In the genomic region with DNA sequence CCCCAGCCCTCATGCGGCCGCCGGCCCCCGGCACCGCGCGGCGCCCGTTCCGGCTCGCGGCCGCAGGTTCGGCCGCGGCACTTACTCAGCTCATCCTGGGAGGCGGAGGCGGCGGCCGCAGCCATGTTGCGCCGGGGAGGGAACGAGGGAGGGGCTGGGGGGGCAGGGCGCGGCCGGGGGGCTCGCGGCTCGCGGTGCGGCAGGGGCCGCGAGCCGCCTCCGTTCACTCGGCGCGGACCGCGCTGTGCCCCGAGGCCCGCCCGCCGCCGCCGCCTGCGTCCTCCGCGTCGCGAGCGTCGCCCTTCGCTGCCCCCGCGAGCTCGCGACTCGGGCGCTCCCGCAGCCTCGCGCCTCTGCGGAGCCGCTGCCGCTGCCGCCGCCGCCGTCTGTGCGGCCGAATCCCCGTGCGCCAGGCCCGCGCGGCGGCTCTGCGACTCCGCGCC, we compare ENCODE assay signal across 2 cellular contexts.
A peak's percentile ranks its signal among the peaks of the same experiment; 100 is the strongest.
TF ChIP-seq lines count a peak whose summit lies in the region.

No MANE protein-coding gene starts in this region.

TF ChIP-seq in GM12891, 5 proteins besides CTCF, POLR2A, EP300 and RAD21:
- no peak for TF ChIP-seq POLR2AphosphoS5 (IDR thresholded peaks at IDR 0.05; ENCODE audit: low read depth, low read length)
- TF ChIP-seq TAF1 (IDR thresholded peaks at IDR 0.05; ENCODE audit: low read depth, low read length): 0 out of 2 replicates have a peak, but pooled peaks have one; percentile 4
- TF ChIP-seq PAX5 (IDR thresholded peaks at IDR 0.05; ENCODE audit: insufficient read depth, low read length, severe bottlenecking): peak; percentile 4
- TF ChIP-seq POU2F2 (IDR thresholded peaks at IDR 0.05; ENCODE audit: low read depth, low read length): no peak

TF ChIP-seq in IMR-90, 13 proteins besides CTCF, POLR2A, EP300 and RAD21:
- no peak for TF ChIP-seq CEBPB (IDR thresholded peaks at IDR 0.05; ENCODE audit: low read depth, low read length)
- no peak for TF ChIP-seq NFE2L2 (IDR thresholded peaks at IDR 0.05; ENCODE audit: low read depth, low read length)
- TF ChIP-seq, protein P1, sequence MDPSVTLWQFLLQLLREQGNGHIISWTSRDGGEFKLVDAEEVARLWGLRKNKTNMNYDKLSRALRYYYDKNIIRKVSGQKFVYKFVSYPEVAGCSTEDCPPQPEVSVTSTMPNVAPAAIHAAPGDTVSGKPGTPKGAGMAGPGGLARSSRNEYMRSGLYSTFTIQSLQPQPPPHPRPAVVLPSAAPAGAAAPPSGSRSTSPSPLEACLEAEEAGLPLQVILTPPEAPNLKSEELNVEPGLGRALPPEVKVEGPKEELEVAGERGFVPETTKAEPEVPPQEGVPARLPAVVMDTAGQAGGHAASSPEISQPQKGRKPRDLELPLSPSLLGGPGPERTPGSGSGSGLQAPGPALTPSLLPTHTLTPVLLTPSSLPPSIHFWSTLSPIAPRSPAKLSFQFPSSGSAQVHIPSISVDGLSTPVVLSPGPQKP (IDR thresholded peaks at IDR 0.05; ENCODE audit: borderline replicate concordance, low read depth, low read length): no peak
- peak; percentile 60; the same call in 1 of the 2 replicates for TF ChIP-seq MAZ (IDR thresholded peaks at IDR 0.05; ENCODE audit: borderline replicate concordance, low read depth, low read length)
